Comparison of ENCODE assay signal across 19 cellular contexts in genomic region chr6:79426625-79427278, GRCh38.
DNase-seq lines count a peak whose midpoint lies in the region; ATAC-seq, FAIRE-seq and TF ChIP-seq lines count a peak whose summit lies in the region.
"Had no signal": no experiment of that assay in that cellular context is flagged by ENCODE, and none has a peak within 500 bp of the region (broad histone marks: within the 10 kb centered on the region; RNA-seq: fewer than 3 reads in every experiment).

No MANE protein-coding gene starts in this region.

- peaks cover 2 to 7% of the 10 kb centered on the region in 2 experiments; a peak in 2 of 5 replicates for H3K27me3 ChIP-seq in K562 (ENCODE audit: control insufficient read depth in 2 of 2, insufficient read depth in 2 of 2, low read length in 2 of 2)
- H3K27me3 ChIP-seq: BLaER1 had no signal

- H3K4me1 ChIP-seq in K562 (replicated peaks in 1 of 2; ENCODE audit: control insufficient read depth in 2 of 2, insufficient read depth in 2 of 2, low read length in 2 of 2): no peaks in the 10 kb centered on the region
- H3K4me1 ChIP-seq: BLaER1 had no signal

- intact Hi-C loops in K562 (cut with micrococcal nuclease): no loop called here

- no peak overlapping the region for H3K4me2 ChIP-seq in K562 (ENCODE audit: insufficient read depth, low read length)
- H3K4me2 ChIP-seq: BLaER1, GM23338 had no signal

- no peak for ATAC-seq in K562
- ATAC-seq: CD8-positive, alpha-beta T cell; GM23338; HCT116 had no signal

- no peak overlapping the region for H3K9ac ChIP-seq in K562 (ENCODE audit: insufficient read depth in 1 of 2, low read depth in 2 of 2, low read length in 2 of 2)
- H3K9ac ChIP-seq: BLaER1 had no signal

- no peak for TF ChIP-seq CTCF in K562 (IDR thresholded peaks at IDR 0.05 in 2 of 3, conservative IDR thresholded peaks at IDR 0.05 in 1 of 3; ENCODE audit: insufficient read depth in 2 of 3, low read depth in 1 of 3, low read length in 3 of 3)

- no peaks in the 10 kb centered on the region for H3K9me3 ChIP-seq in K562 (replicated peaks; ENCODE audit: control insufficient read depth, insufficient read depth, low read depth, low read length)
- H3K9me3 ChIP-seq: BLaER1, Caco-2 had no signal

- CTCF ChIA-PET in K562 (lab: Yijun Ruan, JAX; ENCODE audit: low intra/inter-chr PET ratio): no interaction called here

- TF ChIP-seq EP300 in K562 (IDR thresholded peaks at IDR 0.05; ENCODE audit: low read length): no peak

- H3K27ac ChIP-seq in K562 (ENCODE audit: extremely low read depth, low read depth, low read length): no peak overlapping the region
- H3K27ac ChIP-seq: 22Rv1, BLaER1, C4-2B had no signal

- TF ChIP-seq POLR2A in K562 (conservative IDR thresholded peaks at IDR 0.05): no peak

- peak; percentile 32 for FAIRE-seq in K562 (lab: Jason Lieb, UNC)
- FAIRE-seq: A204.1, G401.6, GM12892 had no signal

- H3K79me2 ChIP-seq in K562 (ENCODE audit: control insufficient read depth, insufficient read depth, low read length): no peaks in the 10 kb centered on the region

- no peaks in the 10 kb centered on the region for H3K9me1 ChIP-seq in K562 (ENCODE audit: control insufficient read depth, insufficient read depth, low read length)

- H2AFZ ChIP-seq in K562 (ENCODE audit: low read depth, low read length): no peak overlapping the region
- H2AFZ ChIP-seq: GM23338 had no signal

- peak in 2 of 3 experiments; percentile 16 to 29 for DNase-seq in NCI-H1417 (lab: John Stamatoyannopoulos, UW)
- no peak for DNase-seq in NCI-H1417 treated with DMSO at 0.1 percent for 48 hours (lab: John Stamatoyannopoulos, UW)
- DNase-seq in SK-N-DZ (ENCODE audit: low spot score): peak; percentile 57
- DNase-seq in K562 (ENCODE audit: extremely low read depth in 1 of 4, low spot score in 3 of 4): no peak
- DNase-seq in NCI-H2227 (lab: John Stamatoyannopoulos, UW; ENCODE audit: unreplicated experiment): no peak
- DNase-seq in NCI-H146 treated with DMSO at 0.1 percent for 48 hours (lab: John Stamatoyannopoulos, UW; ENCODE audit: unreplicated experiment): no peak
- DNase-seq: Caco-2; CD4-positive, CD25-positive, alpha-beta regulatory T cell; CD8-positive, alpha-beta T cell; DND-41; H9 had no signal

- 1% methylated on average over 5 of the region's 5 CpGs for WGBS in K562 (ENCODE audit: insufficient coverage, low coverage, missing lambda C conversion rate)

- no peak for TF ChIP-seq RAD21 in K562 (CRISPR knock-in tag; conservative IDR thresholded peaks at IDR 0.05 in 1 of 2, IDR thresholded peaks at IDR 0.05 in 1 of 2)

- BruUV-seq in K562 (replicated peaks; lab: Mats Ljungman, UMichigan): no TSS peak

- no peaks in the 10 kb centered on the region for H3K36me3 ChIP-seq in K562 (ENCODE audit: control insufficient read depth, insufficient read depth, low read length)
- H3K36me3 ChIP-seq: BLaER1 had no signal

- H4K20me1 ChIP-seq in K562 (replicated peaks; ENCODE audit: control insufficient read depth, insufficient read depth, low read length): no peaks in the 10 kb centered on the region
- H4K20me1 ChIP-seq: BLaER1 had no signal

- no peak overlapping the region for H3K4me3 ChIP-seq in K562
- H3K4me3 ChIP-seq: BLaER1, GM23338 had no signal

- POLR2A ChIA-PET in K562 (lab: Yijun Ruan, JAX): interaction anchor here (0.7 to 1.8 kb wide), 2 partner anchors 10 to 20 kb away, joined by 3 to 4 read pairs; no protein-coding TSS in a partner anchor

- in situ Hi-C loops in K562 (cut with MboI): no loop called here

TF ChIP-seq in K562, 482 proteins besides CTCF, POLR2A, EP300 and RAD21:
- TF ChIP-seq ZNF253 (CRISPR knock-in tag; conservative IDR thresholded peaks at IDR 0.05) (no peak), CBFA2T2 (conservative IDR thresholded peaks at IDR 0.05) (no peak), NELFE (IDR thresholded peaks at IDR 0.05; ENCODE audit: insufficient read depth, insufficient read length) (no peak)

Comparison
In these comparisons a context has a peak if more than half of its experiments do, and no peak if none do; other contexts are left out.
1. DNase-seq: peak in NCI-H1417 (2 of 3) and SK-N-DZ (single experiment); none in NCI-H1417 treated with DMSO at 0.1 percent for 48 hours (single experiment), K562 (0 of 4), NCI-H2227 (single experiment) and NCI-H146 treated with DMSO at 0.1 percent for 48 hours (single experiment).